In genomic region chr21:44428281-44428942, GRCh38 we compare ENCODE assay signal across 8 cellular contexts. TPM values are rescaled to one million over a fixed set of nuclear protein-coding genes. Genes with fewer than 3 reads are reported as not detected.
A peak's percentile ranks its signal among the peaks of the same experiment; 100 is the strongest.
DNase-seq lines count a peak whose midpoint lies in the region; ATAC-seq and TF ChIP-seq lines count a peak whose summit lies in the region.

No MANE protein-coding gene starts in this region.

- H3K4me1 Mint-ChIP-seq in activated naive CD4-positive, alpha-beta T cell treated with anti-CD3 and anti-CD28 coated beads, Interleukin-2, amount 50 U/mL, for 24 hours = no peaks in the 10 kb centered on the region
- H3K4me1 Mint-ChIP-seq in osteocyte (ENCODE audit: unreplicated experiment) = no peaks in the 10 kb centered on the region

- no peaks in the 10 kb centered on the region for H3K27me3 Mint-ChIP-seq in activated naive CD4-positive, alpha-beta T cell treated with anti-CD3 and anti-CD28 coated beads, Interleukin-2, amount 50 U/mL, for 24 hours
- H3K27me3 Mint-ChIP-seq in osteocyte (ENCODE audit: unreplicated experiment) = no peaks in the 10 kb centered on the region

- TF ChIP-seq CTCF in osteocyte (IDR thresholded peaks at IDR 0.05) = no peak

- peak overlapping the region; percentile 51 for H3K27ac Mint-ChIP-seq in activated naive CD4-positive, alpha-beta T cell treated with anti-CD3 and anti-CD28 coated beads, Interleukin-2, amount 50 U/mL, for 24 hours
- H3K27ac Mint-ChIP-seq in osteocyte (ENCODE audit: unreplicated experiment) = no peak overlapping the region

- ATAC-seq in GM19023 (IDR thresholded peaks at IDR 0.05; ENCODE audit: unreplicated experiment) = no peak

- DNase-seq in SHP77 (lab: John Stamatoyannopoulos, UW) (peak; percentile 14 to 48), SHP77 treated with DMSO at 0.1 percent for 48 hours (lab: John Stamatoyannopoulos, UW) (no peak), SKM-1 treated with dmso at 0.1 percent for 144 hours (lab: John Stamatoyannopoulos, UW; ENCODE audit: unreplicated experiment) (peak; percentile 57), osteocyte (ENCODE audit: extremely low spot score, unreplicated experiment) (peak; percentile 67), AG08396 (ENCODE audit: low spot score) (no peak), cortex of kidney (lab: John Stamatoyannopoulos, UW) (no peak)

- H3K4me3 Mint-ChIP-seq in activated naive CD4-positive, alpha-beta T cell treated with anti-CD3 and anti-CD28 coated beads, Interleukin-2, amount 50 U/mL, for 24 hours = no peak overlapping the region
- H3K4me3 Mint-ChIP-seq in osteocyte (ENCODE audit: unreplicated experiment) = no peak overlapping the region

- peaks cover 8% of the 10 kb centered on the region for H3K36me3 Mint-ChIP-seq in activated naive CD4-positive, alpha-beta T cell treated with anti-CD3 and anti-CD28 coated beads, Interleukin-2, amount 50 U/mL, for 24 hours
- no peaks in the 10 kb centered on the region for H3K36me3 Mint-ChIP-seq in osteocyte (ENCODE audit: unreplicated experiment)

- peaks cover 12% of the 10 kb centered on the region for H3K9me3 Mint-ChIP-seq in activated naive CD4-positive, alpha-beta T cell treated with anti-CD3 and anti-CD28 coated beads, Interleukin-2, amount 50 U/mL, for 24 hours
- peaks cover 17% of the 10 kb centered on the region for H3K9me3 Mint-ChIP-seq in osteocyte (ENCODE audit: unreplicated experiment)

RNA-seq across cellular contexts. Expression of gene LRRC3, which starts 26.9 kb away (rescaled TPM):
- 4.0 and 4.2 TPM in 2 replicates for total RNA-seq in osteocyte

Comparison
In these comparisons a context has a peak if more than half of its experiments do, and no peak if none do; other contexts are left out.
1. DNase-seq: peak in SHP77 (2 of 2), SKM-1 treated with dmso at 0.1 percent for 144 hours (single experiment) and osteocyte (single experiment); none in SHP77 treated with DMSO at 0.1 percent for 48 hours (single experiment), AG08396 (single experiment) and cortex of kidney (single experiment).